In genomic region chr19:33719366-33720154, GRCh38 we compare ENCODE assay signal across 19 cellular contexts.
"Had no signal": no experiment of that assay in that cellular context is flagged by ENCODE, and none has a peak within 500 bp of the region (broad histone marks: within the 10 kb centered on the region; RNA-seq: fewer than 3 reads in every experiment).

No MANE protein-coding gene starts in this region.

- H3K27me3 ChIP-seq: cardiac muscle cell, uterus had no signal

- H3K4me1 Mint-ChIP-seq: activated B cell treated with CpG ODN at 0.5 μM for 24 hours; activated CD4-positive, alpha-beta memory T cell treated with anti-CD3 and anti-CD28 coated beads, Interleukin-2, amount 10 ng/mL, durations not matched to agents 7 days and 5 days; activated CD8-positive, alpha-beta memory T cell treated with anti-CD3 and anti-CD28 coated beads, Interleukin-2, amount 10 ng/mL, durations not matched to agents 7 days and 5 days; activated naive CD8-positive, alpha-beta T cell treated with anti-CD3 and anti-CD28 coated beads, Interleukin-2, amount 10 ng/mL, durations not matched to agents 7 days and 5 days; T-cell had no signal

- H3K36me3 Mint-ChIP-seq: activated CD8-positive, alpha-beta memory T cell treated with anti-CD3 and anti-CD28 coated beads, Interleukin-2, amount 10 ng/mL, durations not matched to agents 7 days and 5 days; activated naive CD8-positive, alpha-beta T cell treated with anti-CD3 and anti-CD28 coated beads, Interleukin-2, amount 10 ng/mL, durations not matched to agents 7 days and 5 days; T-cell had no signal

- DNase-seq: activated B cell treated with CpG ODN at 0.5 μM for 24 hours; activated CD4-positive, alpha-beta memory T cell treated with anti-CD3 and anti-CD28 coated beads, Interleukin-2, amount 10 ng/mL, durations not matched to agents 7 days and 5 days; activated CD4-positive, alpha-beta T cell treated with anti-CD3 and anti-CD28 coated beads for 4 hours; activated CD8-positive, alpha-beta memory T cell treated with anti-CD3 and anti-CD28 coated beads, Interleukin-2, amount 10 ng/mL, durations not matched to agents 7 days and 5 days; activated naive CD4-positive, alpha-beta T cell treated with Interleukin-2 at 50 U/mL for 16 hours; activated naive CD8-positive, alpha-beta T cell treated with anti-CD3 and anti-CD28 coated beads, Interleukin-2, amount 10 ng/mL, durations not matched to agents 7 days and 5 days; amygdala; hippocampal formation; psoas muscle; stimulated activated naive CD4-positive, alpha-beta T cell; T-cell; T-helper 9 cell; tibial artery; uterus had no signal

- H3K27ac ChIP-seq: cardiac muscle cell, dorsolateral prefrontal cortex, psoas muscle, tibial artery, uterus had no signal

- H3K27ac Mint-ChIP-seq: activated B cell treated with CpG ODN at 0.5 μM for 24 hours; activated CD4-positive, alpha-beta memory T cell treated with anti-CD3 and anti-CD28 coated beads, Interleukin-2, amount 10 ng/mL, durations not matched to agents 7 days and 5 days; activated CD8-positive, alpha-beta memory T cell treated with anti-CD3 and anti-CD28 coated beads, Interleukin-2, amount 10 ng/mL, durations not matched to agents 7 days and 5 days; activated naive CD8-positive, alpha-beta T cell treated with anti-CD3 and anti-CD28 coated beads, Interleukin-2, amount 10 ng/mL, durations not matched to agents 7 days and 5 days; T-cell had no signal

- H3K27me3 Mint-ChIP-seq: activated B cell treated with CpG ODN at 0.5 μM for 24 hours; activated CD4-positive, alpha-beta memory T cell treated with anti-CD3 and anti-CD28 coated beads, Interleukin-2, amount 10 ng/mL, durations not matched to agents 7 days and 5 days; activated CD8-positive, alpha-beta memory T cell treated with anti-CD3 and anti-CD28 coated beads, Interleukin-2, amount 10 ng/mL, durations not matched to agents 7 days and 5 days; activated naive CD8-positive, alpha-beta T cell treated with anti-CD3 and anti-CD28 coated beads, Interleukin-2, amount 10 ng/mL, durations not matched to agents 7 days and 5 days had no signal

- H3K9me3 ChIP-seq: psoas muscle, uterus had no signal

- H3K4me1 ChIP-seq: psoas muscle, tibial artery, uterus had no signal

- H3K4me3 ChIP-seq: cardiac muscle cell, dorsolateral prefrontal cortex, psoas muscle, smooth muscle cell, tibial artery, uterus had no signal

- ATAC-seq: activated CD8-positive, alpha-beta memory T cell treated with anti-CD3 and anti-CD28 coated beads, Interleukin-2, amount 10 ng/mL, durations not matched to agents 7 days and 5 days; left lobe of liver; psoas muscle; sciatic nerve; T-cell had no signal

- H3K9me3 Mint-ChIP-seq: activated CD4-positive, alpha-beta memory T cell treated with anti-CD3 and anti-CD28 coated beads, Interleukin-2, amount 10 ng/mL, durations not matched to agents 7 days and 5 days; activated naive CD8-positive, alpha-beta T cell treated with anti-CD3 and anti-CD28 coated beads, Interleukin-2, amount 10 ng/mL, durations not matched to agents 7 days and 5 days had no signal

- H3K4me3 Mint-ChIP-seq: activated B cell treated with CpG ODN at 0.5 μM for 24 hours; activated CD4-positive, alpha-beta memory T cell treated with anti-CD3 and anti-CD28 coated beads, Interleukin-2, amount 10 ng/mL, durations not matched to agents 7 days and 5 days; activated CD8-positive, alpha-beta memory T cell treated with anti-CD3 and anti-CD28 coated beads, Interleukin-2, amount 10 ng/mL, durations not matched to agents 7 days and 5 days; activated naive CD8-positive, alpha-beta T cell treated with anti-CD3 and anti-CD28 coated beads, Interleukin-2, amount 10 ng/mL, durations not matched to agents 7 days and 5 days; T-cell had no signal
